11 cellular contexts compared by ENCODE assay signal in genomic region chr12:26369588-26369987, GRCh38.
A peak's percentile ranks its signal among the peaks of the same experiment; 100 is the strongest.
DNase-seq lines count a peak whose midpoint lies in the region; ATAC-seq lines count a peak whose summit lies in the region.
"Had no signal": no experiment of that assay in that cellular context is flagged by ENCODE, and none has a peak within 500 bp of the region (broad histone marks: within the 10 kb centered on the region; RNA-seq: fewer than 3 reads in every experiment).

No MANE protein-coding gene starts in this region.

- no peaks in the 10 kb centered on the region for H3K9me3 ChIP-seq in aorta (ENCODE audit: control insufficient read depth, low read length)
- H3K9me3 ChIP-seq: BLaER1 treated with 17β-estradiol and CSF1 and Interleukin-3, amounts not matched to agents 10 nM and 100 nM had no signal

- no peak overlapping the region for H3K4me3 ChIP-seq in aorta (ENCODE audit: low read length in 2 of 2)
- H3K4me3 ChIP-seq: BLaER1 treated with 17β-estradiol and CSF1 and Interleukin-3, amounts not matched to agents 10 nM and 100 nM had no signal

- DNase-seq in left cardiac atrium (no peak), Right ventricle myocardium superior (no peak), amniotic epithelial cell (ENCODE audit: low read depth) (peak; percentile 80), iPS-NIHi7 (ENCODE audit: extremely low spot score) (peak; percentile 42), aorta (peak in 1 of 2 donors; percentile 51), NCI-H748 (lab: John Stamatoyannopoulos, UW; ENCODE audit: unreplicated experiment) (no peak)
- no peak for DNase-seq in activated CD4-positive, CD25-positive, alpha-beta regulatory T cell treated with anti-CD3 and anti-CD28 coated beads, Interleukin-2, amount 50 U/mL, for 72 hours
- DNase-seq: effector CD4-positive, alpha-beta T cell; naive B cell had no signal

- H3K27me3 ChIP-seq in aorta (ENCODE audit: control insufficient read depth in 1 of 2, insufficient read depth in 2 of 2, low read length in 1 of 2) = no peaks in the 10 kb centered on the region
- H3K27me3 ChIP-seq: BLaER1 treated with 17β-estradiol and CSF1 and Interleukin-3, amounts not matched to agents 10 nM and 100 nM had no signal

- H3K4me1 ChIP-seq in aorta (ENCODE audit: control insufficient read depth in 1 of 2, insufficient read depth in 2 of 2, low read length in 2 of 2) = peaks cover 0 to 1% of the 10 kb centered on the region in 2 donors

- intact Hi-C loops in left cardiac atrium (cut with DNase I) = no loop called here
- intact Hi-C loops in Right ventricle myocardium superior (cut with DNase I) = no loop called here
- intact Hi-C loops in aorta (cut with DNase I) = no loop called here

- 61 to 64% methylated on average over 4 of the region's 4 CpGs for WGBS in aorta, 2 donors

- ATAC-seq in left cardiac atrium (peak; percentile 41 to 98), Right ventricle myocardium superior (ENCODE audit: poor library complexity) (no peak), aorta (ENCODE audit: low FRiP score) (peak; percentile 83), GM19324 (IDR thresholded peaks at IDR 0.05; ENCODE audit: low FRiP score, unreplicated experiment) (no peak)

- no peak overlapping the region for H3K27ac ChIP-seq in aorta (ENCODE audit: low read depth in 1 of 2, low read length in 2 of 2)
- H3K27ac ChIP-seq: BLaER1 treated with 17β-estradiol and CSF1 and Interleukin-3, amounts not matched to agents 10 nM and 100 nM had no signal

- no peaks in the 10 kb centered on the region for H3K36me3 ChIP-seq in aorta (ENCODE audit: control insufficient read depth in 1 of 2, insufficient read depth in 2 of 2, low read length in 1 of 2)

Comparison
In these comparisons a context has a peak if more than half of its experiments do, and no peak if none do; other contexts are left out.
1. ATAC-seq: peak in left cardiac atrium (2 of 2) and aorta (single experiment); none in Right ventricle myocardium superior (single experiment) and GM19324 (single experiment).
2. DNase-seq: peak in amniotic epithelial cell (single experiment) and iPS-NIHi7 (single experiment); none in left cardiac atrium (single experiment), Right ventricle myocardium superior (single experiment), activated CD4-positive, CD25-positive, alpha-beta regulatory T cell treated with anti-CD3 and anti-CD28 coated beads, Interleukin-2, amount 50 U/mL, for 72 hours (single experiment) and NCI-H748 (single experiment).